In the genomic region with DNA sequence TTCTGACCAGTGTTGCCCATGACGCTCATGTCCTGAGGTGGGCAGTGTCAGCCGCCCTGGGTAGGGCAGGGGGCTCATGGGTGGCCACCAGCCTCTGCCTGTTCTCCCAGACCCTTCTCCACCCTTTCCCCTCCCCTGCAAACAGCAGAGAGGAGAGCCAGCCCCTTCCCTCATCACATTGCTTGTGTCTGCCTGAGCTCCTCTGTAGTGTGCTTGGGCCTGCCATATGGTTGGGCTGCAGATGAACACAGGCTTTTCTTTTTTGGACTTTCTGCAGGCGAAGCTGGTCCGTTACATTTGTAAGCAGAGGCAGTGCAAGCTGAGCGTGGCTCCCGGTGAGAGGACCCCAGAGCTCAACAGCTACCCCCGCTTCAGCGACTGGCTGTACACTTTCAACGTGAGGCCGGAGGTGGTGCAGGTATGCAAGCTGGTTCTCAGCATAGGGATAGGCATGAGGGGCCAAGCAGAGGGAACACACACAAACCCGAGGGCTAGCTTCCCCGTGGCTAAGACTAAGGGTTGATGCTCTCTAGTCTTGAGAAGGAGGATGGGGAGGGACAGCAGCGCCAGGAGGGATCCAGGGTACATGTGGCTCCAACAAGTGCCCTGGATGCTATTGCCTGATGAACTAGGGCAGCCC, we compare ENCODE assay signal across 16 cellular contexts.
DNase-seq lines count a peak whose midpoint lies in the region; ATAC-seq, FAIRE-seq and TF ChIP-seq lines count a peak whose summit lies in the region.
"Had no signal": no experiment of that assay in that cellular context is flagged by ENCODE, and none has a peak within 500 bp of the region (broad histone marks: within the 10 kb centered on the region; RNA-seq: fewer than 3 reads in every experiment).

No MANE protein-coding gene starts in this region.

- no peaks in the 10 kb centered on the region for H3K27me3 ChIP-seq in HepG2 (ENCODE audit: control insufficient read depth in 1 of 2, insufficient read depth in 2 of 2, low read length in 2 of 2)
- no peaks in the 10 kb centered on the region for H3K27me3 ChIP-seq in upper lobe of right lung

- H3K9me3 ChIP-seq in HepG2 (ENCODE audit: low read length), result no peaks in the 10 kb centered on the region
- H3K9me3 ChIP-seq in upper lobe of right lung, result no peaks in the 10 kb centered on the region

- H3K36me3 ChIP-seq in HepG2 (replicated peaks in 1 of 2; ENCODE audit: control insufficient read depth in 1 of 2, insufficient read depth in 2 of 2, low read length in 2 of 2) (peaks cover 0 to 6% of the 10 kb centered on the region in 2 experiments; a peak in 3 of 5 replicates), upper lobe of right lung (no peaks in the 10 kb centered on the region)

- H3K9me3 Mint-ChIP-seq in brain, result no peaks in the 10 kb centered on the region
- H3K9me3 Mint-ChIP-seq: HFFc6 had no signal

- no peak overlapping the region for H3K9ac ChIP-seq in HepG2 (ENCODE audit: insufficient read depth, low read depth, low read length)
- H3K9ac ChIP-seq: GM23248 had no signal

- POLR2A ChIA-PET in HepG2 (lab: Yijun Ruan, JAX), result interaction anchor here (1.0 to 1.2 kb wide), 2 partner anchors 10 to 30 kb away, joined by 3 read pairs; no protein-coding TSS in a partner anchor

- peak overlapping the region in 4 of 5 experiments; percentile 17 to 88 (median 47) for H3K27ac Mint-ChIP-seq in brain
- H3K27ac Mint-ChIP-seq: HFFc6 had no signal

- no peak for FAIRE-seq in HepG2 (lab: Jason Lieb, UNC)
- FAIRE-seq: G401.6, GM12891 had no signal

- no peak for TF ChIP-seq CTCF in brain (conservative IDR thresholded peaks at IDR 0.05)
- TF ChIP-seq CTCF in HepG2 (CRISPR knock-in tag; IDR thresholded peaks at IDR 0.05), result no peak
- TF ChIP-seq CTCF in upper lobe of right lung (IDR thresholded peaks at IDR 0.05), result no peak

- no peak for ATAC-seq in HepG2
- ATAC-seq in upper lobe of right lung, result no peak
- ATAC-seq in sciatic nerve, result no peak
- no peak for ATAC-seq in GM21825 (IDR thresholded peaks at IDR 0.05; ENCODE audit: unreplicated experiment)
- ATAC-seq in GM19023 (IDR thresholded peaks at IDR 0.05; ENCODE audit: unreplicated experiment), result no peak

- no peaks in the 10 kb centered on the region for H4K20me1 ChIP-seq in HepG2 (ENCODE audit: insufficient read depth, low read length)

- no peak overlapping the region for H2AFZ ChIP-seq in HepG2 (ENCODE audit: low read length)
- H2AFZ ChIP-seq: GM23248 had no signal

- DNase-seq in DMS53 (lab: John Stamatoyannopoulos, UW), result peak; percentile 64
- no peak for DNase-seq in DMS53 treated with DMSO at 0.1 percent for 48 hours (lab: John Stamatoyannopoulos, UW; ENCODE audit: unreplicated experiment)
- DNase-seq in HepG2 (ENCODE audit: low spot score), result no peak
- DNase-seq in upper lobe of right lung, result peak; percentile 49
- DNase-seq in sciatic nerve (ENCODE audit: low spot score), result no peak
- DNase-seq: GM23248, HFFc6, KBM-7, NCI-H1092, NCI-H345 had no signal

- H3K27ac ChIP-seq in HepG2 (ENCODE audit: extremely low read length, insufficient read depth, low read length), result no peak overlapping the region
- H3K27ac ChIP-seq in upper lobe of right lung, result no peak overlapping the region
- H3K27ac ChIP-seq: 22Rv1, GM23248 had no signal

- intact Hi-C loops in HepG2 (cut with micrococcal nuclease; ENCODE audit: unreplicated experiment) (no loop called here), upper lobe of right lung (cut with DNase I) (no loop called here), sciatic nerve (cut with DNase I) (no loop called here)

- H3K4me1 ChIP-seq in HepG2 (ENCODE audit: insufficient read depth, low read length), result peaks cover 75% of the 10 kb centered on the region
- H3K4me1 ChIP-seq in upper lobe of right lung, result peaks cover 49% of the 10 kb centered on the region

- 98% methylated on average over 10 of the region's 13 CpGs for WGBS in HepG2 (ENCODE audit: low lambda C conversion rate)

- peaks cover 62% of the 10 kb centered on the region for H3K4me1 Mint-ChIP-seq in brain

- CTCF ChIA-PET in HepG2 (lab: Yijun Ruan, JAX; ENCODE audit: low intra/inter-chr PET ratio, low total read pairs), result no interaction called here

- H3K4me3 Mint-ChIP-seq in brain, result no peak overlapping the region
- H3K4me3 Mint-ChIP-seq: HFFc6 had no signal

- peaks cover 3% of the 10 kb centered on the region for H3K27me3 Mint-ChIP-seq in brain

- H3K4me3 ChIP-seq in HepG2 (replicated peaks in 1 of 3; ENCODE audit: insufficient read depth in 1 of 3, low read depth in 2 of 3, low read length in 3 of 3) (no peak overlapping the region), upper lobe of right lung (no peak overlapping the region)
- H3K4me3 ChIP-seq: GM23248 had no signal

- H3K79me2 ChIP-seq in HepG2 (ENCODE audit: insufficient read depth, low read length), result peaks cover 4% of the 10 kb centered on the region

- no peak for TF ChIP-seq POLR2A in HepG2 (IDR thresholded peaks at IDR 0.05; ENCODE audit: insufficient read depth in 1 of 2, low read depth in 2 of 2, low read length in 2 of 2)

- TF ChIP-seq EP300 in HepG2 (IDR thresholded peaks at IDR 0.05; ENCODE audit: low read depth in 2 of 2, low read length in 2 of 2) (no peak), HepG2 (CRISPR knock-in tag; IDR thresholded peaks at IDR 0.05; ENCODE audit: borderline replicate concordance) (no peak)

- peaks cover 36% of the 10 kb centered on the region for H3K36me3 Mint-ChIP-seq in brain

- no peak for TF ChIP-seq RAD21 in HepG2 (CRISPR knock-in tag; IDR thresholded peaks at IDR 0.05)

- BruUV-seq in HepG2 (replicated peaks; lab: Mats Ljungman, UMichigan), result no TSS peak

- H3K4me2 ChIP-seq in HepG2 (ENCODE audit: low read depth, low read length), result no peak overlapping the region

- in situ Hi-C loops in HepG2 (cut with HindIII; ENCODE audit: extremely low pct_ligation_motif_present, low pct_unique_long_range_greater_than_20kb), result no loop called here

TF ChIP-seq in HepG2, 621 proteins besides CTCF, POLR2A, EP300 and RAD21:
- TF ChIP-seq YEATS2 (CRISPR knock-in tag; IDR thresholded peaks at IDR 0.05; ENCODE audit: borderline replicate concordance), result no peak
- TF ChIP-seq, protein P1, sequence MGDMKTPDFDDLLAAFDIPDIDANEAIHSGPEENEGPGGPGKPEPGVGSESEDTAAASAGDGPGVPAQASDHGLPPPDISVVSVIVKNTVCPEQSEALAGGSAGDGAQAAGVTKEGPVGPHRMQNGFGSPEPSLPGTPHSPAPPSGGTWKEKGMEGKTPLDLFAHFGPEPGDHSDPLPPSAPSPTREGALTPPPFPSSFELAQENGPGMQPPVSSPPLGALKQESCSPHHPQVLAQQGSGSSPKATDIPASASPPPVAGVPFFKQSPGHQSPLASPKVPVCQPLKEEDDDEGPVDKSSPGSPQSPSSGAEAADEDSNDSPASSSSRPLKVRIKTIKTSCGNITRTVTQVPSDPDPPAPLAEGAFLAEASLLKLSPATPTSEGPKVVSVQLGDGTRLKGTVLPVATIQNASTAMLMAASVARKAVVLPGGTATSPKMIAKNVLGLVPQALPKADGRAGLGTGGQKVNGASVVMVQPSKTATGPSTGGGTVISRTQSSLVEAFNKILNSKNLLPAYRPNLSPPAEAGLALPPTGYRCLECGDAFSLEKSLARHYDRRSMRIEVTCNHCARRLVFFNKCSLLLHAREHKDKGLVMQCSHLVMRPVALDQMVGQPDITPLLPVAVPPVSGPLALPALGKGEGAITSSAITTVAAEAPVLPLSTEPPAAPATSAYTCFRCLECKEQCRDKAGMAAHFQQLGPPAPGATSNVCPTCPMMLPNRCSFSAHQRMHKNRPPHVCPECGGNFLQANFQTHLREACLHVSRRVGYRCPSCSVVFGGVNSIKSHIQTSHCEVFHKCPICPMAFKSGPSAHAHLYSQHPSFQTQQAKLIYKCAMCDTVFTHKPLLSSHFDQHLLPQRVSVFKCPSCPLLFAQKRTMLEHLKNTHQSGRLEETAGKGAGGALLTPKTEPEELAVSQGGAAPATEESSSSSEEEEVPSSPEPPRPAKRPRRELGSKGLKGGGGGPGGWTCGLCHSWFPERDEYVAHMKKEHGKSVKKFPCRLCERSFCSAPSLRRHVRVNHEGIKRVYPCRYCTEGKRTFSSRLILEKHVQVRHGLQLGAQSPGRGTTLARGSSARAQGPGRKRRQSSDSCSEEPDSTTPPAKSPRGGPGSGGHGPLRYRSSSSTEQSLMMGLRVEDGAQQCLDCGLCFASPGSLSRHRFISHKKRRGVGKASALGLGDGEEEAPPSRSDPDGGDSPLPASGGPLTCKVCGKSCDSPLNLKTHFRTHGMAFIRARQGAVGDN (CRISPR knock-in tag; IDR thresholded peaks at IDR 0.05), result peak; percentile 16; the same call in 1 of the 2 replicates

Comparison
In these comparisons a context has a peak if more than half of its experiments do, and no peak if none do; other contexts are left out.
1. DNase-seq: peak in DMS53 (single experiment) and upper lobe of right lung (single experiment); none in DMS53 treated with DMSO at 0.1 percent for 48 hours (single experiment), HepG2 (single experiment) and sciatic nerve (single experiment).